In genomic region chr7:106613279-106613678, GRCh38 we compare ENCODE assay signal across 29 cellular contexts.
"Had no signal": no experiment of that assay in that cellular context is flagged by ENCODE, and none has a peak within 500 bp of the region (broad histone marks: within the 10 kb centered on the region; RNA-seq: fewer than 3 reads in every experiment).

No MANE protein-coding gene starts in this region.

- H3K27me3 ChIP-seq: ascending aorta, cardiac muscle cell, MG63 had no signal

- H3K4me3 Mint-ChIP-seq: activated CD4-positive, alpha-beta memory T cell treated with anti-CD3 and anti-CD28 coated beads, Interleukin-2, amount 10 ng/mL, durations not matched to agents 7 days and 5 days; activated CD8-positive, alpha-beta memory T cell treated with anti-CD3 and anti-CD28 coated beads, Interleukin-2, amount 10 ng/mL, durations not matched to agents 7 days and 5 days; activated naive CD4-positive, alpha-beta T cell treated with anti-CD3 and anti-CD28 coated beads, Interleukin-2, amount 10 ng/mL, durations not matched to agents 7 days and 5 days; activated naive CD8-positive, alpha-beta T cell; activated naive CD8-positive, alpha-beta T cell treated with anti-CD3 and anti-CD28 coated beads, Interleukin-2, amount 50 U/mL, for 24 hours had no signal

- H3K36me3 Mint-ChIP-seq: activated naive CD4-positive, alpha-beta T cell treated with anti-CD3 and anti-CD28 coated beads, Interleukin-2, amount 10 ng/mL, durations not matched to agents 7 days and 5 days had no signal

- H3K27ac ChIP-seq: ascending aorta, cardiac muscle cell, WERI-Rb-1 had no signal

- H3K36me3 ChIP-seq: ascending aorta, cardiac muscle cell, MG63, WERI-Rb-1 had no signal

- H3K27ac Mint-ChIP-seq: activated CD4-positive, alpha-beta memory T cell treated with anti-CD3 and anti-CD28 coated beads, Interleukin-2, amount 10 ng/mL, durations not matched to agents 7 days and 5 days; activated CD8-positive, alpha-beta memory T cell treated with anti-CD3 and anti-CD28 coated beads, Interleukin-2, amount 10 ng/mL, durations not matched to agents 7 days and 5 days; activated naive CD4-positive, alpha-beta T cell treated with anti-CD3 and anti-CD28 coated beads, Interleukin-2, amount 10 ng/mL, durations not matched to agents 7 days and 5 days; activated naive CD8-positive, alpha-beta T cell; activated naive CD8-positive, alpha-beta T cell treated with anti-CD3 and anti-CD28 coated beads, Interleukin-2, amount 50 U/mL, for 24 hours had no signal

- ATAC-seq: activated CD8-positive, alpha-beta memory T cell treated with anti-CD3 and anti-CD28 coated beads, Interleukin-2, amount 10 ng/mL, durations not matched to agents 7 days and 5 days; activated naive CD8-positive, alpha-beta T cell treated with anti-CD3 and anti-CD28 coated beads, Interleukin-2, amount 50 U/mL, for 24 hours; Panc1 had no signal

- H3K4me1 Mint-ChIP-seq: activated CD4-positive, alpha-beta memory T cell treated with anti-CD3 and anti-CD28 coated beads, Interleukin-2, amount 10 ng/mL, durations not matched to agents 7 days and 5 days; activated CD8-positive, alpha-beta memory T cell treated with anti-CD3 and anti-CD28 coated beads, Interleukin-2, amount 10 ng/mL, durations not matched to agents 7 days and 5 days; activated naive CD4-positive, alpha-beta T cell treated with anti-CD3 and anti-CD28 coated beads, Interleukin-2, amount 10 ng/mL, durations not matched to agents 7 days and 5 days; activated naive CD8-positive, alpha-beta T cell treated with anti-CD3 and anti-CD28 coated beads, Interleukin-2, amount 50 U/mL, for 24 hours had no signal

- H3K9me3 Mint-ChIP-seq: activated CD4-positive, alpha-beta memory T cell treated with anti-CD3 and anti-CD28 coated beads, Interleukin-2, amount 10 ng/mL, durations not matched to agents 7 days and 5 days; activated naive CD4-positive, alpha-beta T cell treated with anti-CD3 and anti-CD28 coated beads, Interleukin-2, amount 10 ng/mL, durations not matched to agents 7 days and 5 days had no signal

- H3K9me3 ChIP-seq: MG63 had no signal

- H3K27me3 Mint-ChIP-seq: activated naive CD8-positive, alpha-beta T cell treated with anti-CD3 and anti-CD28 coated beads, Interleukin-2, amount 50 U/mL, for 24 hours had no signal

- H3K4me3 ChIP-seq: ascending aorta, cardiac muscle cell, MG63 had no signal

- DNase-seq: activated CD4-positive, alpha-beta memory T cell treated with anti-CD3 and anti-CD28 coated beads, Interleukin-2, amount 10 ng/mL, durations not matched to agents 7 days and 5 days; activated CD4-positive, alpha-beta T cell treated with anti-CD3 and anti-CD28 coated beads for 1 hour; activated CD4-positive, alpha-beta T cell treated with anti-CD3 and anti-CD28 coated beads for 48 hours; activated CD4-positive, CD25-positive, alpha-beta regulatory T cell; activated CD8-positive, alpha-beta memory T cell treated with anti-CD3 and anti-CD28 coated beads for 24 hours; activated CD8-positive, alpha-beta memory T cell treated with anti-CD3 and anti-CD28 coated beads, Interleukin-2, amount 10 ng/mL, durations not matched to agents 7 days and 5 days; activated CD8-positive, alpha-beta memory T cell treated with anti-CD3 and anti-CD28 coated beads, Interleukin-2, amount 50 U/mL, for 48 hours; activated effector memory CD4-positive, alpha-beta T cell treated with Interleukin-2 at 50 U/mL for 16 hours; activated naive CD4-positive, alpha-beta T cell treated with anti-CD3 and anti-CD28 coated beads, Interleukin-2, amount 10 ng/mL, durations not matched to agents 7 days and 5 days; activated naive CD8-positive, alpha-beta T cell treated with anti-CD3 and anti-CD28 coated beads, Interleukin-2, amount 50 U/mL, for 24 hours; activated T-cell treated with anti-CD3 and anti-CD28 coated beads, Interleukin-2, amount 50 U/mL, for 48 hours; Kasumi-1; KG1; MG63; NCI-H1092; NCI-H1436 treated with DMSO at 0.1 percent for 48 hours; NCI-H1694 treated with DMSO at 0.1 percent for 48 hours; NCI-H2029; NCI-H345; NCI-H524 treated with DMSO at 0.1 percent for 48 hours; SW 1271; T-helper 1 cell; T-helper 2 cell; T-helper 9 cell; WERI-Rb-1 had no signal
